16 cellular contexts compared by ENCODE assay signal in genomic region chr7:155288055-155288454, GRCh38.
"Had no signal": no experiment of that assay in that cellular context is flagged by ENCODE, and none has a peak within 500 bp of the region (broad histone marks: within the 10 kb centered on the region; RNA-seq: fewer than 3 reads in every experiment).

No MANE protein-coding gene starts in this region.

- DNase-seq: activated CD4-positive, alpha-beta T cell treated with anti-CD3 and anti-CD28 coated beads for 1 hour; activated naive CD8-positive, alpha-beta T cell treated with anti-CD3 and anti-CD28 coated beads for 36 hours; activated T-cell treated with anti-CD3 and anti-CD28 coated beads for 4 hours; heart right ventricle; left lung; naive thymus-derived CD4-positive, alpha-beta T cell; retina; SK-N-SH; stimulated activated CD4-positive, alpha-beta T cell treated with anti-CD3 and anti-CD28 coated beads, Interleukin-2, amount 100 ng/mL, for 48 hours; stimulated activated naive CD4-positive, alpha-beta T cell treated with Interleukin-2 at 50 U/mL for 16 hours; WERI-Rb-1 had no signal

- H3K4me3 Mint-ChIP-seq: activated naive CD8-positive, alpha-beta T cell treated with anti-CD3 and anti-CD28 coated beads for 36 hours; central memory CD8-positive, alpha-beta T cell; type B pancreatic cell had no signal

- H3K27ac Mint-ChIP-seq: activated naive CD8-positive, alpha-beta T cell treated with anti-CD3 and anti-CD28 coated beads for 36 hours; type B pancreatic cell had no signal

- H3K36me3 ChIP-seq: heart right ventricle, left lung, thoracic aorta, WERI-Rb-1 had no signal

- H3K27me3 ChIP-seq: left lung had no signal

- H3K27ac ChIP-seq: epithelial cell of prostate, left lung, thoracic aorta had no signal

- H3K9me3 Mint-ChIP-seq: activated naive CD8-positive, alpha-beta T cell treated with anti-CD3 and anti-CD28 coated beads for 36 hours; central memory CD8-positive, alpha-beta T cell had no signal

- H3K9ac ChIP-seq: SK-N-SH had no signal

- H3K4me3 ChIP-seq: heart right ventricle, left lung, lung, thoracic aorta had no signal

- H3K36me3 Mint-ChIP-seq: activated naive CD8-positive, alpha-beta T cell treated with anti-CD3 and anti-CD28 coated beads for 36 hours; type B pancreatic cell had no signal

- H3K27me3 Mint-ChIP-seq: activated naive CD8-positive, alpha-beta T cell treated with anti-CD3 and anti-CD28 coated beads for 36 hours; naive thymus-derived CD4-positive, alpha-beta T cell; type B pancreatic cell had no signal

- H3K4me2 ChIP-seq: SK-N-SH had no signal

- H3K9me3 ChIP-seq: heart right ventricle, left lung, SK-N-SH, thoracic aorta had no signal
